In genomic region chr22:45673482-45674175, GRCh38 we compare ENCODE assay signal across 10 cellular contexts. TPM values are rescaled to one million over a fixed set of nuclear protein-coding genes. Genes with fewer than 3 reads are reported as not detected.
DNase-seq lines count a peak whose midpoint lies in the region; ATAC-seq and TF ChIP-seq lines count a peak whose summit lies in the region.
"Had no signal": no experiment of that assay in that cellular context is flagged by ENCODE, and none has a peak within 500 bp of the region (broad histone marks: within the 10 kb centered on the region; RNA-seq: fewer than 3 reads in every experiment).

No MANE protein-coding gene starts in this region.

- peaks cover 60% of the 10 kb centered on the region for H3K4me1 ChIP-seq in left ventricle myocardium inferior
- H3K4me1 ChIP-seq in right cardiac atrium (ENCODE audit: control insufficient read depth, insufficient read depth, low read length): peaks cover 11% of the 10 kb centered on the region
- H3K4me1 ChIP-seq in SJSA1 (replicated peaks): peaks cover 81% of the 10 kb centered on the region
- H3K4me1 ChIP-seq in thoracic aorta (ENCODE audit: control insufficient read depth in 1 of 2, low read depth in 2 of 2): peaks cover 27 to 51% of the 10 kb centered on the region in 2 donors

- H3K4me3 ChIP-seq in left ventricle myocardium inferior (peak overlapping the region; percentile 91), right cardiac atrium (ENCODE audit: low read length) (no peak overlapping the region), SJSA1 (peak overlapping the region; percentile 96), epithelial cell of proximal tubule (ENCODE audit: low read depth, low read length) (peak overlapping the region; percentile 85), thoracic aorta (peak overlapping the region; percentile 24)

- H3K27me3 ChIP-seq in left ventricle myocardium inferior (ENCODE audit: low read depth): no peaks in the 10 kb centered on the region
- no peaks in the 10 kb centered on the region for H3K27me3 ChIP-seq in right cardiac atrium (ENCODE audit: control insufficient read depth, insufficient read depth)
- no peaks in the 10 kb centered on the region for H3K27me3 ChIP-seq in SJSA1 (replicated peaks)
- H3K27me3 ChIP-seq in thoracic aorta (replicated peaks; ENCODE audit: insufficient read depth): no peaks in the 10 kb centered on the region
- H3K27me3 ChIP-seq: testis had no signal

- DNase-seq in left ventricle myocardium inferior (no peak), right cardiac atrium (no peak), SJSA1 (ENCODE audit: low read depth in 1 of 2, low spot score in 2 of 2) (no peak), epithelial cell of proximal tubule (ENCODE audit: low read depth) (no peak), thoracic aorta (ENCODE audit: low spot score) (no peak), hypothalamus (lab: John Stamatoyannopoulos, UW) (no peak), cerebellar cortex (ENCODE audit: low spot score) (no peak)
- DNase-seq: NCI-H2029, testis had no signal

- H3K9me3 ChIP-seq in left ventricle myocardium inferior (replicated peaks): no peaks in the 10 kb centered on the region
- H3K9me3 ChIP-seq in right cardiac atrium (ENCODE audit: control insufficient read depth, low read length): no peaks in the 10 kb centered on the region
- H3K9me3 ChIP-seq in SJSA1 (replicated peaks): no peaks in the 10 kb centered on the region; the same call in 1 of the 2 replicates
- H3K9me3 ChIP-seq in thoracic aorta: no peaks in the 10 kb centered on the region
- H3K9me3 ChIP-seq: testis had no signal

- intact Hi-C loops in left ventricle myocardium inferior (cut with micrococcal nuclease) (no loop called here), right cardiac atrium (cut with DNase I) (no loop called here)

- H3K36me3 ChIP-seq in left ventricle myocardium inferior (no peaks in the 10 kb centered on the region), SJSA1 (peaks cover 51% of the 10 kb centered on the region), thoracic aorta (no peaks in the 10 kb centered on the region)

- WGBS in right cardiac atrium: 66% methylated on average over 10 of the region's 10 CpGs

- H3K27ac ChIP-seq in left ventricle myocardium inferior (replicated peaks) (no peak overlapping the region), right cardiac atrium (ENCODE audit: low read length) (no peak overlapping the region), SJSA1 (no peak overlapping the region), thoracic aorta (peak overlapping the region in 1 of 2 donors; percentile 10)

- TF ChIP-seq CTCF in left ventricle myocardium inferior (IDR thresholded peaks at IDR 0.05; ENCODE audit: borderline replicate concordance) (no peak), epithelial cell of proximal tubule (conservative IDR thresholded peaks at IDR 0.05; ENCODE audit: low read depth, low read length) (no peak), thoracic aorta (IDR thresholded peaks at IDR 0.05) (no peak)

- ATAC-seq in right cardiac atrium: no peak
- no peak for ATAC-seq in thoracic aorta (ENCODE audit: insufficient number of reproducible peaks, low FRiP score, low read depth)
- no peak for ATAC-seq in HG02642 (IDR thresholded peaks at IDR 0.05; ENCODE audit: poor library complexity, unreplicated experiment)

RNA-seq across cellular contexts. Expression of gene ATXN10, which starts 2.0 kb away (rescaled TPM):
- total RNA-seq in left ventricle myocardium inferior (148 TPM), right cardiac atrium (100 to 1,000 TPM; 141 to 176 (median 153) TPM), epithelial cell of proximal tubule (97.3 and 118 TPM in 2 replicates), thoracic aorta (100 to 1,000 TPM in 1 of 2 donors, 10 to 100 TPM in 1; 52.9 to 164 TPM)
- 96.6 TPM for polyA plus RNA-seq in right cardiac atrium
- 192 and 302 TPM in 2 replicates for total RNA-seq in SJSA1 (2014; rRNA removed; shearing (Covaris generic))
